Comparison of ENCODE assay signal across 19 cellular contexts in the genomic region with DNA sequence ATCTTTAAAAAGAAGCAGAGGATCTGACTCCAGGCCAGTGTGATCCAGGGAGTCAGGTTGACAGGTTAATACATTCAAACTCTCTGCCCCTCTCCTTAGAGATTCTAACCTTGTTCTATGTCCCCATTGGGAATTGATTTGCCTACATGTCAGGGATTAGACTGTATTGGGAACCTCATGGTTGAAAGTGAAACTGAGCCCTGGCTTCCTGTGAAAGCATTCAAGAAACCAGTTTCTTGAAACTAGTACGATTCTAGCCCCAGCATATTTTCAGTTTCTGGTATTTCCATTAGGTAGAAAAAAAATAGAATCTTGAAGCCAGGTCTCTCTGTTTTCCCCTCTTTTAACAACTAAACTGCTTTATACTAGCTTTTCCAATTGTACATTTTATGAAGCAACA.
DNase-seq lines count a peak whose midpoint lies in the region; ATAC-seq and TF ChIP-seq lines count a peak whose summit lies in the region.
"Had no signal": no experiment of that assay in that cellular context is flagged by ENCODE, and none has a peak within 500 bp of the region (broad histone marks: within the 10 kb centered on the region; RNA-seq: fewer than 3 reads in every experiment).

No MANE protein-coding gene starts in this region.

- no peak overlapping the region for H3K27ac ChIP-seq in IMR-90 (ENCODE audit: insufficient read depth, low read length)
- H3K27ac ChIP-seq in naive thymus-derived CD4-positive, alpha-beta T cell (ENCODE audit: low read depth, low read length), result no peak overlapping the region
- H3K27ac ChIP-seq: gastrocnemius medialis, thoracic aorta had no signal

- H2BK120ac ChIP-seq in IMR-90 (ENCODE audit: low read depth, low read length), result no peak overlapping the region; the same call in 1 of the 2 replicates

- H3K56ac ChIP-seq in IMR-90 (ENCODE audit: extremely low read depth, insufficient read depth, low read length), result no peak overlapping the region

- peaks cover 17% of the 10 kb centered on the region for H3K27me3 Mint-ChIP-seq in activated CD4-positive, alpha-beta T cell treated with anti-CD3 and anti-CD28 coated beads, Interleukin-2, amount 10 ng/mL, durations not matched to agents 7 days and 5 days
- peaks cover 3% of the 10 kb centered on the region for H3K27me3 Mint-ChIP-seq in memory B cell
- H3K27me3 Mint-ChIP-seq in naive thymus-derived CD4-positive, alpha-beta T cell, result no peaks in the 10 kb centered on the region
- H3K27me3 Mint-ChIP-seq: effector memory CD8-positive, alpha-beta T cell had no signal

- H3K4me3 Mint-ChIP-seq in activated CD4-positive, alpha-beta T cell treated with anti-CD3 and anti-CD28 coated beads, Interleukin-2, amount 10 ng/mL, durations not matched to agents 7 days and 5 days, result no peak overlapping the region
- peak overlapping the region; percentile 24 for H3K4me3 Mint-ChIP-seq in memory B cell
- peak overlapping the region in 5 of 10 donors; percentile 12 to 66 (median 35) for H3K4me3 Mint-ChIP-seq in naive thymus-derived CD4-positive, alpha-beta T cell
- H3K4me3 Mint-ChIP-seq: mesothelial cell of epicardium had no signal

- H3K9me3 Mint-ChIP-seq in activated CD4-positive, alpha-beta T cell treated with anti-CD3 and anti-CD28 coated beads, Interleukin-2, amount 10 ng/mL, durations not matched to agents 7 days and 5 days, result peaks cover 12% of the 10 kb centered on the region
- peaks cover 10% of the 10 kb centered on the region for H3K9me3 Mint-ChIP-seq in memory B cell
- peaks cover 0 to 7% (median 0%) of the 10 kb centered on the region in 11 donors for H3K9me3 Mint-ChIP-seq in naive thymus-derived CD4-positive, alpha-beta T cell

- peak; percentile 8 for DNase-seq in activated CD4-positive, alpha-beta T cell treated with anti-CD3 and anti-CD28 coated beads, Interleukin-2, amount 10 ng/mL, durations not matched to agents 7 days and 5 days
- no peak for DNase-seq in activated CD4-positive, alpha-beta T cell treated with anti-CD3 and anti-CD28 coated beads for 48 hours
- DNase-seq in IMR-90, result no peak
- no peak for DNase-seq in memory B cell (ENCODE audit: low spot score in 2 of 2)
- no peak for DNase-seq in naive thymus-derived CD4-positive, alpha-beta T cell
- no peak for DNase-seq in NCI-H146 treated with DMSO at 0.1 percent for 48 hours (lab: John Stamatoyannopoulos, UW; ENCODE audit: unreplicated experiment)
- DNase-seq in ureter (ENCODE audit: low spot score), result no peak
- DNase-seq: activated naive CD4-positive, alpha-beta T cell; effector memory CD8-positive, alpha-beta T cell; gastrocnemius medialis; NCI-H1436 treated with DMSO at 0.1 percent for 48 hours; NCI-H510A treated with DMSO at 0.1 percent for 48 hours; RPMI8226; T-helper 9 cell had no signal

- no peaks in the 10 kb centered on the region for H3K4me1 ChIP-seq in IMR-90 (ENCODE audit: control insufficient read depth, insufficient read depth, low read length)
- H3K4me1 ChIP-seq in naive thymus-derived CD4-positive, alpha-beta T cell (ENCODE audit: control insufficient read depth in 2 of 2, insufficient read depth in 2 of 2, low read length in 2 of 2), result peaks cover 0 to 3% of the 10 kb centered on the region in 2 donors
- H3K4me1 ChIP-seq: gastrocnemius medialis had no signal

- H2AK5ac ChIP-seq in IMR-90 (ENCODE audit: low read depth, low read length), result no peak overlapping the region

- H3K9ac ChIP-seq in IMR-90 (ENCODE audit: low read depth, low read length), result no peak overlapping the region

- H4K20me1 ChIP-seq in IMR-90 (ENCODE audit: insufficient read depth, low read length), result no peaks in the 10 kb centered on the region

- peak overlapping the region; percentile 60; the same call in 1 of the 2 replicates for H3K4me2 ChIP-seq in IMR-90 (ENCODE audit: low read depth, low read length)

- H3K36me3 ChIP-seq in IMR-90 (ENCODE audit: control insufficient read depth, insufficient read depth, low read length), result no peaks in the 10 kb centered on the region
- H3K36me3 ChIP-seq in naive thymus-derived CD4-positive, alpha-beta T cell (ENCODE audit: control insufficient read depth in 2 of 3, insufficient read depth in 3 of 3, low read length in 3 of 3), result no peaks in the 10 kb centered on the region
- H3K36me3 ChIP-seq: gastrocnemius medialis, thoracic aorta had no signal

- H2BK15ac ChIP-seq in IMR-90 (ENCODE audit: low read depth, low read length), result no peak overlapping the region

- no peak overlapping the region for H3K23ac ChIP-seq in IMR-90 (ENCODE audit: low read depth, low read length)

- no peaks in the 10 kb centered on the region for H3K79me1 ChIP-seq in IMR-90 (ENCODE audit: low read depth in 1 of 2, low read length in 2 of 2)

- no peak for TF ChIP-seq RAD21 in IMR-90 (IDR thresholded peaks at IDR 0.05; ENCODE audit: low read length)

- peak overlapping the region in 1 of 2 experiments; percentile 24; a peak in 1 of 4 replicates for H4K8ac ChIP-seq in IMR-90 (ENCODE audit: low read depth in 2 of 2, low read length in 2 of 2)

- in situ Hi-C loops in IMR-90 (cut with MboI; ENCODE audit: low sequenced_read_pairs), result no loop called here

- H3K4me1 Mint-ChIP-seq in activated CD4-positive, alpha-beta T cell treated with anti-CD3 and anti-CD28 coated beads, Interleukin-2, amount 10 ng/mL, durations not matched to agents 7 days and 5 days, result peaks cover 16% of the 10 kb centered on the region
- peaks cover 7% of the 10 kb centered on the region for H3K4me1 Mint-ChIP-seq in memory B cell
- H3K4me1 Mint-ChIP-seq in naive thymus-derived CD4-positive, alpha-beta T cell, result peaks cover 0 to 19% (median 5%) of the 10 kb centered on the region in 7 donors
- H3K4me1 Mint-ChIP-seq: mesothelial cell of epicardium had no signal

- TF ChIP-seq POLR2A in IMR-90 (IDR thresholded peaks at IDR 0.05; ENCODE audit: low read depth, low read length), result no peak

- H3K18ac ChIP-seq in IMR-90 (ENCODE audit: low read depth, low read length), result peak overlapping the region; percentile 89; the same call in 1 of the 2 replicates

- no peak overlapping the region for H2AFZ ChIP-seq in IMR-90 (replicated peaks; ENCODE audit: low read length, poor library complexity)

- POLR2A ChIA-PET in activated CD4-positive, alpha-beta T cell treated with anti-CD3 and anti-CD28 coated beads, Interleukin-2, amount 10 ng/mL, durations not matched to agents 7 days and 5 days (lab: Charles Lee), result no interaction called here
- POLR2A ChIA-PET in IMR-90 (lab: Charles Lee; ENCODE audit: unreplicated experiment), result no interaction called here
- POLR2A ChIA-PET in naive thymus-derived CD4-positive, alpha-beta T cell (lab: Charles Lee), result no interaction called here

- H4K91ac ChIP-seq in IMR-90 (ENCODE audit: insufficient read depth, low read depth, low read length), result no peak overlapping the region

- no TSS peak for BruUV-seq in IMR-90 (replicated peaks; lab: Mats Ljungman, UMichigan)

- no peak overlapping the region for H2BK5ac ChIP-seq in IMR-90 (ENCODE audit: low read depth, low read length, poor library complexity, severe bottlenecking)

- dilution Hi-C loops in IMR-90 (cut with HindIII; ENCODE audit: low sequenced_read_pairs, unreplicated experiment), result no loop called here

- H2AK9ac ChIP-seq in IMR-90 (replicated peaks; ENCODE audit: low read depth, low read length, poor library complexity), result no peak overlapping the region

- H3K4ac ChIP-seq in IMR-90 (ENCODE audit: low read depth, low read length), result no peak overlapping the region

- no peak overlapping the region for H3K14ac ChIP-seq in IMR-90 (replicated peaks; ENCODE audit: low read depth, low read length)

- peak overlapping the region; percentile 3 for H3K27ac Mint-ChIP-seq in activated CD4-positive, alpha-beta T cell treated with anti-CD3 and anti-CD28 coated beads, Interleukin-2, amount 10 ng/mL, durations not matched to agents 7 days and 5 days
- H3K27ac Mint-ChIP-seq in memory B cell, result peak overlapping the region; percentile 26
- peak overlapping the region in 2 of 9 donors; percentile 60 to 65 for H3K27ac Mint-ChIP-seq in naive thymus-derived CD4-positive, alpha-beta T cell
- H3K27ac Mint-ChIP-seq: IgD-negative memory B cell, mesothelial cell of epicardium had no signal

- no CpG with 5 or more reads among the region's 1 CpG for WGBS in IMR-90 (ENCODE audit: extremely low coverage in 2 of 2, insufficient read length in 1 of 2), 2 experiments

- no peak overlapping the region for H3K4me3 ChIP-seq in IMR-90 (ENCODE audit: insufficient read depth, low read depth, low read length)
- H3K4me3 ChIP-seq in naive thymus-derived CD4-positive, alpha-beta T cell (ENCODE audit: low read length), result no peak overlapping the region
- H3K4me3 ChIP-seq: gastrocnemius medialis, thoracic aorta had no signal

- H2BK20ac ChIP-seq in IMR-90 (ENCODE audit: low read depth, low read length), result no peak overlapping the region

- intact Hi-C loops in IMR-90 (cut with micrococcal nuclease), result no loop called here
- intact Hi-C loops in naive thymus-derived CD4-positive, alpha-beta T cell (cut with micrococcal nuclease), result no loop called here

- no peaks in the 10 kb centered on the region for H3K9me1 ChIP-seq in IMR-90 (ENCODE audit: insufficient read depth, low read length)

- H4K5ac ChIP-seq in IMR-90 (ENCODE audit: low read depth, low read length), result peak overlapping the region; percentile 67; the same call in 1 of the 2 replicates

- peak; percentile 80 for ATAC-seq in GM21526 (IDR thresholded peaks at IDR 0.05; ENCODE audit: low FRiP score, unreplicated experiment)
- ATAC-seq in IMR-90 (ENCODE audit: low read depth), result no peak
- ATAC-seq in memory B cell (ENCODE audit: low read depth), result peak; percentile 35
- no peak for ATAC-seq in naive thymus-derived CD4-positive, alpha-beta T cell
- ATAC-seq: effector memory CD8-positive, alpha-beta T cell; gastrocnemius medialis had no signal

- no peaks in the 10 kb centered on the region for H3K9me3 ChIP-seq in IMR-90 (ENCODE audit: control insufficient read depth, insufficient read depth, low read length)
- H3K9me3 ChIP-seq in naive thymus-derived CD4-positive, alpha-beta T cell (ENCODE audit: control insufficient read depth in 2 of 3, low read length in 3 of 3), result no peaks in the 10 kb centered on the region
- H3K9me3 ChIP-seq: gastrocnemius medialis, thoracic aorta had no signal

- no peaks in the 10 kb centered on the region for H3K27me3 ChIP-seq in IMR-90 (ENCODE audit: control insufficient read depth, insufficient read depth, low read length)
- H3K27me3 ChIP-seq in naive thymus-derived CD4-positive, alpha-beta T cell (ENCODE audit: control insufficient read depth in 2 of 2, insufficient read depth in 2 of 2, low read length in 2 of 2), result no peaks in the 10 kb centered on the region
- H3K27me3 ChIP-seq: gastrocnemius medialis had no signal

- no peak for TF ChIP-seq CTCF in IMR-90 (conservative IDR thresholded peaks at IDR 0.05; ENCODE audit: low read depth, low read length)

- no peaks in the 10 kb centered on the region for H3K36me3 Mint-ChIP-seq in activated CD4-positive, alpha-beta T cell treated with anti-CD3 and anti-CD28 coated beads, Interleukin-2, amount 10 ng/mL, durations not matched to agents 7 days and 5 days (ENCODE audit: low read depth)
- peaks cover 5% of the 10 kb centered on the region for H3K36me3 Mint-ChIP-seq in memory B cell
- peaks cover 0 to 8% (median 0%) of the 10 kb centered on the region in 5 donors for H3K36me3 Mint-ChIP-seq in naive thymus-derived CD4-positive, alpha-beta T cell
- H3K36me3 Mint-ChIP-seq: immature natural killer cell, mesothelial cell of epicardium had no signal

- CTCF ChIA-PET in activated CD4-positive, alpha-beta T cell treated with anti-CD3 and anti-CD28 coated beads, Interleukin-2, amount 10 ng/mL, durations not matched to agents 7 days and 5 days (lab: Charles Lee), result no interaction called here
- CTCF ChIA-PET in IMR-90 (lab: Yijun Ruan, JAX), result interaction anchor here (0.6 kb wide), 1 partner anchor 125 kb away, joined by 3 read pairs; no protein-coding TSS in a partner anchor
- CTCF ChIA-PET in naive thymus-derived CD4-positive, alpha-beta T cell (lab: Charles Lee), result no interaction called here

Comparison
In these comparisons a context has a peak if more than half of its experiments do, and no peak if none do; other contexts are left out.
1. ATAC-seq: peak in GM21526 (single experiment) and memory B cell (single experiment); none in IMR-90 (single experiment) and naive thymus-derived CD4-positive, alpha-beta T cell (single experiment).